In the genomic region with DNA sequence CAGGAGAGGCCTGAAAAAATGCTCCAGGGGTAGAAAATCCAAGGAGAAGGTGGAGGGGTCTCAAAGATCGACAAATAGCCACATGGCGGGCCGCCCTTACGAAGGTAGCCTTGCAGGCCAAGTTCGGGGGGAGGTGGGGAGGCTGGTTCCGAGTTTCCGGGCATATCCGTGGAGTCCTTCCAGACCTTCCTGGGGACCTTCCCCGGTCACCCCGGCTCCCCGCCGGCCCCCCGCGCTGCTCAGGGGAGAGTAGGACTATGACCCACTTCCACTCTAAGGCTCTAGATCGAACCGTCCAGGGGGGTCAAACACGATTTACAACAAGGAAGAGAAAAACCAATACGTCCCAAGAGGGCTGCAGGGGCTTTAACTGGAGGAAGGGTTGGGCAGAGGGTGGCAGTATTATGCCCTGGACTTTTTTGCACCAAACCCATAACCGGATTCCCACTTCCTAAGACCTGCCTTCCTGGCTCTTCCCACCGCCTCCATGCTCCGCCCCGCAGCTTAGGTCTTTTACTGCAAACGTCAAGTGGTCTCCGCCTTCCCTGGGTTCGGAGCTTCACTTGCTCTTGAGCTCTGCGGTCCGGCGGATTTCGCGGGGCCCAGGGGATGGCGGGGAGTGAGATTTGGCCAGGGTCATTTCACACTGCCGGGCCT, we compare ENCODE assay signal across 8 cellular contexts. TPM values are rescaled to one million over a fixed set of nuclear protein-coding genes. Genes with fewer than 3 reads are reported as not detected.
DNase-seq lines count a peak whose midpoint lies in the region; ATAC-seq and TF ChIP-seq lines count a peak whose summit lies in the region.

No MANE protein-coding gene starts in this region.

- H3K36me3 ChIP-seq in iPS-18a (ENCODE audit: control insufficient read depth, low read depth, low read length) (no peaks in the 10 kb centered on the region), skeletal muscle satellite cell (ENCODE audit: insufficient read depth, low read length) (no peaks in the 10 kb centered on the region)

- DNase-seq in Ammon's horn (ENCODE audit: low spot score) (peak; percentile 70), NCI-H2171 treated with DMSO at 0.1 percent for 48 hours (lab: John Stamatoyannopoulos, UW) (peak; percentile 68), astrocyte of the spinal cord (ENCODE audit: low read depth, low spot score) (peak; percentile 64)

- H3K4me3 ChIP-seq in astrocyte of the spinal cord (ENCODE audit: low read depth, low read length) = peak overlapping the region; percentile 58
- H3K4me3 ChIP-seq in iPS-18a (ENCODE audit: low read length) = peak overlapping the region; percentile 86
- peak overlapping the region; percentile 93 for H3K4me3 ChIP-seq in skeletal muscle satellite cell (ENCODE audit: low read length)

- H3K27me3 ChIP-seq in iPS-18a (ENCODE audit: control insufficient read depth, insufficient read depth, low read length) (peaks cover 22% of the 10 kb centered on the region), skeletal muscle satellite cell (ENCODE audit: control insufficient read depth, insufficient read depth, low read length) (no peaks in the 10 kb centered on the region)

- H3K9ac ChIP-seq in iPS-18a (ENCODE audit: low read length) = peak overlapping the region; percentile 39
- H3K9ac ChIP-seq in skeletal muscle satellite cell (ENCODE audit: low read depth, low read length) = peak overlapping the region; percentile 71

- H3K27ac ChIP-seq in iPS-18a (ENCODE audit: low read length) = peak overlapping the region; percentile 37

- ATAC-seq in GM21390 (IDR thresholded peaks at IDR 0.05; ENCODE audit: unreplicated experiment) (peak; percentile 2), HG02798 (IDR thresholded peaks at IDR 0.05; ENCODE audit: poor library complexity, unreplicated experiment) (no peak), GM18868 (IDR thresholded peaks at IDR 0.05; ENCODE audit: unreplicated experiment) (no peak)

- H3K4me1 ChIP-seq in iPS-18a (ENCODE audit: control insufficient read depth, low read depth, low read length) (peaks cover 13% of the 10 kb centered on the region), skeletal muscle satellite cell (ENCODE audit: control insufficient read depth, insufficient read depth, low read length) (peaks cover 15% of the 10 kb centered on the region)

- no peak for TF ChIP-seq CTCF in astrocyte of the spinal cord (IDR thresholded peaks at IDR 0.05; ENCODE audit: low read depth, low read length)

- in situ Hi-C loops in astrocyte of the spinal cord (cut with HindIII; ENCODE audit: low sequenced_read_pairs) = no loop called here

- H3K9me3 ChIP-seq in iPS-18a (ENCODE audit: control insufficient read depth, low read depth, low read length) = no peaks in the 10 kb centered on the region
- H3K9me3 ChIP-seq in skeletal muscle satellite cell (replicated peaks; ENCODE audit: low read length) = no peaks in the 10 kb centered on the region

- peak overlapping the region; percentile 98 for H3K4me2 ChIP-seq in skeletal muscle satellite cell (ENCODE audit: low read length)

RNA-seq across cellular contexts. Expression of a gene that starts 0.8 kb away (rescaled TPM):
- total RNA-seq in skeletal muscle satellite cell (2012; rRNA removed) = 0.44 TPM in 1 of 2 replicates, not detected in the other
